ENCODE assay signal across 27 cellular contexts in genomic region chr12:132514216-132514820, GRCh38.
"Had no signal": no experiment of that assay in that cellular context is flagged by ENCODE, and none has a peak within 500 bp of the region (broad histone marks: within the 10 kb centered on the region; RNA-seq: fewer than 3 reads in every experiment).

No MANE protein-coding gene starts in this region.

- H3K27me3 ChIP-seq: esophagus muscularis mucosa, foreskin keratinocyte, sigmoid colon, stomach, tibial artery, upper lobe of right lung had no signal

- ATAC-seq: activated T-helper 17 cell treated with anti-CD3 and anti-CD28 coated beads, Interleukin-2, amount 50 U/mL, for 72 hours; foreskin keratinocyte; stimulated activated memory B cell treated with anti-CD40 and anti-IgM and Interleukin-4, amounts not matched to agents 10 μg/mL and 1 μg/mL and 100 μg/mL, for 72 hours; upper lobe of right lung had no signal

- H3K9me3 ChIP-seq: sigmoid colon, stomach had no signal

- H3K4me1 ChIP-seq: foreskin keratinocyte, sigmoid colon, upper lobe of right lung had no signal

- H3K27me3 Mint-ChIP-seq: activated CD4-positive, alpha-beta memory T cell treated with anti-CD3 and anti-CD28 coated beads, Interleukin-2, amount 10 ng/mL, durations not matched to agents 7 days and 5 days; activated CD4-positive, alpha-beta T cell treated with anti-CD3 and anti-CD28 coated beads, Interleukin-2, amount 10 ng/mL, durations not matched to agents 24 days and 14 days; activated T-cell treated with anti-CD3 and anti-CD28 coated beads, Interleukin-2, amount 50 U/mL, for 24 hours; activated T-helper 17 cell treated with anti-CD3 and anti-CD28 coated beads, Interleukin-2, amount 50 U/mL, for 72 hours; central memory CD8-positive, alpha-beta T cell; naive B cell; stimulated activated memory B cell treated with anti-CD40 and anti-IgM and Interleukin-4, amounts not matched to agents 10 μg/mL and 1 μg/mL and 100 μg/mL, for 72 hours had no signal

- H3K4me3 Mint-ChIP-seq: activated CD4-positive, alpha-beta memory T cell treated with anti-CD3 and anti-CD28 coated beads, Interleukin-2, amount 10 ng/mL, durations not matched to agents 7 days and 5 days; activated CD4-positive, alpha-beta T cell treated with anti-CD3 and anti-CD28 coated beads, Interleukin-2, amount 10 ng/mL, durations not matched to agents 24 days and 14 days; activated T-cell treated with anti-CD3 and anti-CD28 coated beads, Interleukin-2, amount 50 U/mL, for 24 hours; activated T-helper 17 cell treated with anti-CD3 and anti-CD28 coated beads, Interleukin-2, amount 50 U/mL, for 72 hours; central memory CD8-positive, alpha-beta T cell; dendritic cell treated with granulocyte-macrophage colony-stimulating factor and Interleukin-4, amounts not matched to agents 40 ng/mL and 50 ng/mL, for 4 days; mesothelial cell of epicardium; naive B cell; neural crest cell; stimulated activated memory B cell treated with anti-CD40 and anti-IgM and Interleukin-4, amounts not matched to agents 10 μg/mL and 1 μg/mL and 100 μg/mL, for 72 hours had no signal

- DNase-seq: activated CD4-positive, alpha-beta memory T cell treated with anti-CD3 and anti-CD28 coated beads, Interleukin-2, amount 10 ng/mL, durations not matched to agents 7 days and 5 days; activated CD4-positive, alpha-beta T cell treated with anti-CD3 and anti-CD28 coated beads, Interleukin-2, amount 10 ng/mL, durations not matched to agents 24 days and 14 days; activated CD4-positive, CD25-positive, alpha-beta regulatory T cell treated with anti-CD3 and anti-CD28 coated beads, Interleukin-2, amount 50 U/mL, for 72 hours; activated CD8-positive, alpha-beta memory T cell treated with anti-CD3 and anti-CD28 coated beads, Interleukin-2, amount 50 U/mL, for 48 hours; activated gamma-delta T cell treated with Interleukin-2 at 50 U/mL for 16 hours; activated naive CD4-positive, alpha-beta T cell treated with anti-CD3 and anti-CD28 coated beads, Interleukin-2, amount 50 U/mL, for 16 hours; activated T-cell treated with anti-CD3 and anti-CD28 coated beads, Interleukin-2, amount 50 U/mL, for 24 hours; amniotic stem cell; foreskin keratinocyte; naive B cell; occipital lobe; sigmoid colon; small intestine; stimulated activated CD4-positive, alpha-beta T cell treated with anti-CD3 and anti-CD28 coated beads, Interleukin-4, amount 100 ng/mL, for 24 hours; stomach; T-helper 2 cell; tibial artery; upper lobe of right lung had no signal

- H3K36me3 ChIP-seq: upper lobe of right lung had no signal

- H3K27ac Mint-ChIP-seq: activated CD4-positive, alpha-beta memory T cell treated with anti-CD3 and anti-CD28 coated beads, Interleukin-2, amount 10 ng/mL, durations not matched to agents 7 days and 5 days; activated CD4-positive, alpha-beta T cell treated with anti-CD3 and anti-CD28 coated beads, Interleukin-2, amount 10 ng/mL, durations not matched to agents 24 days and 14 days; activated T-cell treated with anti-CD3 and anti-CD28 coated beads, Interleukin-2, amount 50 U/mL, for 24 hours; activated T-helper 17 cell treated with anti-CD3 and anti-CD28 coated beads, Interleukin-2, amount 50 U/mL, for 72 hours; dendritic cell treated with granulocyte-macrophage colony-stimulating factor and Interleukin-4, amounts not matched to agents 40 ng/mL and 50 ng/mL, for 4 days; mesothelial cell of epicardium had no signal

- H3K4me1 Mint-ChIP-seq: activated CD4-positive, alpha-beta T cell treated with anti-CD3 and anti-CD28 coated beads, Interleukin-2, amount 10 ng/mL, durations not matched to agents 24 days and 14 days had no signal

- H3K4me3 ChIP-seq: esophagus muscularis mucosa, sigmoid colon, stomach, tibial artery, upper lobe of right lung had no signal

- FAIRE-seq: astrocyte, islet of Langerhans, small intestine had no signal

- H3K27ac ChIP-seq: esophagus muscularis mucosa, foreskin keratinocyte, sigmoid colon, tibial artery, upper lobe of right lung had no signal
